Comparison of ENCODE assay signal across 11 cellular contexts in the genomic region with DNA sequence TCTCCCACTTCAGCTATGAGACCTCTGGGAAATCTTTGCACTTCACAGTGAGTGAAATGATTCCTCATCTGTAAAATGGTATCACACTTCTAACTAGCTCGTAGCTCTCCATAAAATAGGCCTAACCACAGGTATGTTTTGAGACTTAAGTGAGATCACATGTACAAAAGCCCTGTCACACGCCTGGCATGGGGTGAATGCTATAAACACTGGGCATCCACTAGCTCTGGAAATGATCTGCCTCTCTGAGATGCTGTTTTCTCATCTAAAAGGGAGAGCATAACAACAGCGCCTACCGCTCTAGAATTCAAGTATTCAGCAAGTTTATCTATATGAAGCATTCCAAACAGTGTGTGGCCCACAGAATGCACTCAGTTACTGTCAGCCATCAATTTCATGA. TPM values are rescaled to one million over a fixed set of nuclear protein-coding genes. Genes with fewer than 3 reads are reported as not detected.
DNase-seq lines count a peak whose midpoint lies in the region; ATAC-seq and TF ChIP-seq lines count a peak whose summit lies in the region.
"Had no signal": no experiment of that assay in that cellular context is flagged by ENCODE, and none has a peak within 500 bp of the region (broad histone marks: within the 10 kb centered on the region; RNA-seq: fewer than 3 reads in every experiment).

No MANE protein-coding gene starts in this region.

- peaks cover 33% of the 10 kb centered on the region for H3K4me1 Mint-ChIP-seq in activated naive CD8-positive, alpha-beta T cell treated with anti-CD3 and anti-CD28 coated beads, Interleukin-2, amount 10 ng/mL, durations not matched to agents 7 days and 5 days

- peak overlapping the region; percentile 15 for H3K4me3 Mint-ChIP-seq in activated naive CD8-positive, alpha-beta T cell treated with anti-CD3 and anti-CD28 coated beads, Interleukin-2, amount 10 ng/mL, durations not matched to agents 7 days and 5 days

- no peaks in the 10 kb centered on the region for H3K27me3 Mint-ChIP-seq in activated naive CD8-positive, alpha-beta T cell treated with anti-CD3 and anti-CD28 coated beads, Interleukin-2, amount 10 ng/mL, durations not matched to agents 7 days and 5 days

- intact Hi-C loops in Right ventricle myocardium superior (cut with DNase I) = no loop called here
- intact Hi-C loops in ascending aorta (cut with DNase I) = loop anchor here (10.0 kb wide), 5 partner anchors 308 to 982 kb away; partner anchors contain the start of genes FBL, HNRNPUL1, LTBP4 and PSMC4

- POLR2A ChIA-PET in activated naive CD8-positive, alpha-beta T cell treated with anti-CD3 and anti-CD28 coated beads, Interleukin-2, amount 10 ng/mL, durations not matched to agents 7 days and 5 days (lab: Charles Lee) = interaction anchor here (0.6 to 2.1 kb wide), 2 partner anchors 8 to 853 kb away, joined by 5 to 12 read pairs; no protein-coding TSS in a partner anchor

- H3K36me3 ChIP-seq in right atrium auricular region (no peaks in the 10 kb centered on the region), muscle layer of duodenum (ENCODE audit: control insufficient read depth in 1 of 2, insufficient read depth in 2 of 2, low read length in 2 of 2) (peaks cover 0 to 3% of the 10 kb centered on the region in 2 donors), ascending aorta (no peaks in the 10 kb centered on the region), MG63 (peaks cover 25% of the 10 kb centered on the region)

- H3K27ac ChIP-seq in right atrium auricular region = peak overlapping the region; percentile 97 to 99
- peak overlapping the region; percentile 50 for H3K27ac ChIP-seq in muscle layer of duodenum (ENCODE audit: low read length)
- H3K27ac ChIP-seq in ascending aorta = no peak overlapping the region

- H3K9me3 Mint-ChIP-seq in activated naive CD8-positive, alpha-beta T cell treated with anti-CD3 and anti-CD28 coated beads, Interleukin-2, amount 10 ng/mL, durations not matched to agents 7 days and 5 days = no peaks in the 10 kb centered on the region

- H3K4me3 ChIP-seq in right atrium auricular region (no peak overlapping the region), muscle layer of duodenum (ENCODE audit: low read depth in 1 of 2, low read length in 2 of 2) (peak overlapping the region; percentile 71 to 77), ascending aorta (peak overlapping the region in 1 of 2 donors; percentile 71), MG63 (no peak overlapping the region)

- H3K27ac Mint-ChIP-seq in activated naive CD8-positive, alpha-beta T cell treated with anti-CD3 and anti-CD28 coated beads, Interleukin-2, amount 10 ng/mL, durations not matched to agents 7 days and 5 days = peak overlapping the region; percentile 97

- TF ChIP-seq CTCF in right atrium auricular region (IDR thresholded peaks at IDR 0.05) (no peak), ascending aorta (IDR thresholded peaks at IDR 0.05) (no peak)

- peaks cover 0 to 71% of the 10 kb centered on the region in 2 donors for H3K4me1 ChIP-seq in right atrium auricular region
- peaks cover 22 to 59% of the 10 kb centered on the region in 2 donors for H3K4me1 ChIP-seq in muscle layer of duodenum (ENCODE audit: control insufficient read depth in 1 of 2, insufficient read depth in 2 of 2, low read length in 2 of 2)
- peaks cover 18 to 45% of the 10 kb centered on the region in 2 donors for H3K4me1 ChIP-seq in ascending aorta

- H3K27me3 ChIP-seq in right atrium auricular region (no peaks in the 10 kb centered on the region), muscle layer of duodenum (ENCODE audit: low read depth, low read length) (no peaks in the 10 kb centered on the region), ascending aorta (no peaks in the 10 kb centered on the region), MG63 (no peaks in the 10 kb centered on the region)

- no peaks in the 10 kb centered on the region for H3K36me3 Mint-ChIP-seq in activated naive CD8-positive, alpha-beta T cell treated with anti-CD3 and anti-CD28 coated beads, Interleukin-2, amount 10 ng/mL, durations not matched to agents 7 days and 5 days

- DNase-seq in right atrium auricular region (ENCODE audit: low spot score) (no peak), Right ventricle myocardium superior (no peak), ascending aorta (ENCODE audit: low spot score in 2 of 2) (no peak), MG63 (no peak), NCI-H1417 (lab: John Stamatoyannopoulos, UW) (no peak), D341Med (ENCODE audit: low spot score) (no peak)
- DNase-seq in activated naive CD8-positive, alpha-beta T cell treated with anti-CD3 and anti-CD28 coated beads, Interleukin-2, amount 10 ng/mL, durations not matched to agents 7 days and 5 days = no peak
- DNase-seq: central memory CD4-positive, alpha-beta T cell; DMS53; stimulated activated CD4-positive, alpha-beta T cell treated with anti-CD3 and anti-CD28 coated beads, Interleukin-2, amount 100 ng/mL, for 48 hours had no signal

- no peak for ATAC-seq in Right ventricle myocardium superior (ENCODE audit: poor library complexity)
- ATAC-seq in activated naive CD8-positive, alpha-beta T cell treated with anti-CD3 and anti-CD28 coated beads, Interleukin-2, amount 10 ng/mL, durations not matched to agents 7 days and 5 days (ENCODE audit: low read depth) = no peak

- H3K9me3 ChIP-seq in right atrium auricular region (no peaks in the 10 kb centered on the region), muscle layer of duodenum (ENCODE audit: control insufficient read depth in 1 of 2, low read length in 2 of 2) (no peaks in the 10 kb centered on the region), ascending aorta (no peaks in the 10 kb centered on the region), MG63 (no peaks in the 10 kb centered on the region)

RNA-seq across cellular contexts. Expression of gene AKT2, which starts 2.2 kb away (rescaled TPM):
- total RNA-seq in right atrium auricular region (10 to 100 TPM; 63.3 to 76.7 TPM), Right ventricle myocardium superior (126 TPM), ascending aorta (137 TPM)
- 100 to 1,000 TPM; 164 to 170 TPM for total RNA-seq in activated naive CD8-positive, alpha-beta T cell treated with anti-CD3 and anti-CD28 coated beads, Interleukin-2, amount 10 ng/mL, durations not matched to agents 7 days and 5 days
- total RNA-seq in MG63 (2014; rRNA removed; shearing (Covaris generic); ENCODE audit: low replicate concordance) = 104 and 131 TPM in 2 replicates

RNA-seq across cellular contexts. Expression of gene CCNP, which starts 56.4 kb away (rescaled TPM):
- total RNA-seq in right atrium auricular region = not detected
- not detected for total RNA-seq in Right ventricle myocardium superior
- total RNA-seq in activated naive CD8-positive, alpha-beta T cell treated with anti-CD3 and anti-CD28 coated beads, Interleukin-2, amount 10 ng/mL, durations not matched to agents 7 days and 5 days = under 1 TPM; 0.53 to 0.99 TPM
- not detected for total RNA-seq in ascending aorta
- total RNA-seq in MG63 (2014; rRNA removed; shearing (Covaris generic); ENCODE audit: low replicate concordance) = not detected in 2 replicates

Comparison
In these comparisons a context has a peak if more than half of its experiments do, and no peak if none do; other contexts are left out.
1. H3K27ac ChIP-seq: peak in right atrium auricular region (2 of 2) and muscle layer of duodenum (single experiment); none in ascending aorta (0 of 2).
2. H3K4me3 ChIP-seq: peak in muscle layer of duodenum (2 of 2); none in right atrium auricular region (0 of 2) and MG63 (single experiment).